ENCODE assay signal across 8 cellular contexts in genomic region chr9:3528466-3528865, GRCh38. TPM values are rescaled to one million over a fixed set of nuclear protein-coding genes. Genes with fewer than 3 reads are reported as not detected.
A peak's percentile ranks its signal among the peaks of the same experiment; 100 is the strongest.
DNase-seq lines count a peak whose midpoint lies in the region; ATAC-seq, FAIRE-seq and TF ChIP-seq lines count a peak whose summit lies in the region.

No MANE protein-coding gene starts in this region.

- H2AFZ ChIP-seq in PC-3 (ENCODE audit: low read length), result no peak overlapping the region

- H3K27me3 ChIP-seq in PC-3 (ENCODE audit: low read length) (no peaks in the 10 kb centered on the region), small intestine (ENCODE audit: control insufficient read depth in 2 of 2, insufficient read depth in 2 of 2, low read length in 2 of 2) (no peaks in the 10 kb centered on the region)

- DNase-seq in PC-3, result no peak
- peak; percentile 47 for DNase-seq in activated T-helper 9 cell treated with anti-CD3 and anti-CD28 coated beads, Interleukin-2, amount 50 U/mL, for 16 hours (ENCODE audit: low read depth)
- peak; percentile 23 for DNase-seq in small intestine
- DNase-seq in nucleus accumbens (lab: John Stamatoyannopoulos, UW), result no peak
- no peak for DNase-seq in iPS-NIHi11 (ENCODE audit: low spot score)
- DNase-seq in D341Med (ENCODE audit: low spot score), result no peak
- DNase-seq in Right ventricle myocardium superior, result no peak

- no peaks in the 10 kb centered on the region for H3K36me3 ChIP-seq in PC-3 (ENCODE audit: low read depth, low read length)
- H3K36me3 ChIP-seq in small intestine (ENCODE audit: control insufficient read depth in 2 of 2, insufficient read depth in 2 of 2, low read length in 2 of 2), result no peaks in the 10 kb centered on the region

- ATAC-seq in GM18909 (IDR thresholded peaks at IDR 0.05; ENCODE audit: poor library complexity, unreplicated experiment) (peak; percentile 19), PC-3 (no peak), Right ventricle myocardium superior (ENCODE audit: poor library complexity) (no peak)

- peak overlapping the region; percentile 88 for H3K4me2 ChIP-seq in PC-3 (ENCODE audit: low read length)

- 66 to 74% (median 69%) methylated on average over 7 of the region's 7 CpGs for WGBS in small intestine, 3 donors

- no peaks in the 10 kb centered on the region for H4K20me1 ChIP-seq in PC-3 (ENCODE audit: low read length)

- H3K79me2 ChIP-seq in PC-3 (ENCODE audit: low read length), result peaks cover 47% of the 10 kb centered on the region

- H3K9me3 ChIP-seq in PC-3 (ENCODE audit: low read length), result no peaks in the 10 kb centered on the region
- H3K9me3 ChIP-seq in small intestine (ENCODE audit: control insufficient read depth, low read depth), result no peaks in the 10 kb centered on the region

- H3F3A ChIP-seq in PC-3 (ENCODE audit: low read length, unreplicated experiment), result no peaks in the 10 kb centered on the region

- H3K27ac ChIP-seq in PC-3 (ENCODE audit: low read length) (no peak overlapping the region), small intestine (ENCODE audit: low read depth in 1 of 2, low read length in 1 of 2) (peak overlapping the region; percentile 58 to 72)

- TF ChIP-seq CTCF in PC-3 (conservative IDR thresholded peaks at IDR 0.05; ENCODE audit: low read depth, low read length), result no peak

- CTCF ChIA-PET in PC-3 (lab: Charles Lee), result no interaction called here

- BruUV-seq in PC-3 (replicated peaks; lab: Mats Ljungman, UMichigan), result no TSS peak

- POLR2A ChIA-PET in PC-3 (lab: Charles Lee; ENCODE audit: unreplicated experiment), result no interaction called here

- no peaks in the 10 kb centered on the region for H3K9me2 ChIP-seq in PC-3 (replicated peaks; ENCODE audit: low read length)

- H3K4me3 ChIP-seq in PC-3 (ENCODE audit: low read length), result 0 out of 2 replicates have a peak overlapping the region, but pooled peaks have one; percentile 21
- no peak overlapping the region for H3K4me3 ChIP-seq in small intestine (ENCODE audit: low read depth in 1 of 2, low read length in 2 of 2)

- intact Hi-C loops in PC-3 (cut with micrococcal nuclease) (loop anchor here (5.0 to 10.0 kb wide), 4 partner anchors 206 to 849 kb away; partner anchors contain the start of gene PUM3), Right ventricle myocardium superior (cut with DNase I) (no loop called here)

- no peak overlapping the region for H3K9ac ChIP-seq in PC-3 (ENCODE audit: low read length)

- peaks cover 11% of the 10 kb centered on the region; the same call in 1 of the 2 replicates for H3K4me1 ChIP-seq in PC-3 (ENCODE audit: insufficient read depth, low read length)
- no peaks in the 10 kb centered on the region for H3K4me1 ChIP-seq in small intestine (ENCODE audit: control insufficient read depth in 2 of 2, insufficient read depth in 1 of 2, low read depth in 1 of 2, low read length in 1 of 2)

- no peak for FAIRE-seq in small intestine (lab: Jason Lieb, UNC)

RNA-seq across cellular contexts. Expression of gene RFX3, which starts 2.7 kb away (rescaled TPM):
- total RNA-seq in PC-3 (2014; rRNA removed), result 2.3 and 4.5 TPM in 2 replicates
- polyA plus RNA-seq in small intestine, result 1 to 10 TPM in 1 of 3 donors, under 1 TPM in 2; 0.27 to 1.9 (median 0.67) TPM
- total RNA-seq in Right ventricle myocardium superior, result 3.7 TPM

Comparison
In these comparisons a context has a peak if more than half of its experiments do, and no peak if none do; other contexts are left out.
1. DNase-seq: peak in activated T-helper 9 cell treated with anti-CD3 and anti-CD28 coated beads, Interleukin-2, amount 50 U/mL, for 16 hours (single experiment) and small intestine (single experiment); none in PC-3 (single experiment), nucleus accumbens (0 of 56), iPS-NIHi11 (single experiment), D341Med (single experiment) and Right ventricle myocardium superior (single experiment).